11 cellular contexts compared by ENCODE assay signal in the genomic region with DNA sequence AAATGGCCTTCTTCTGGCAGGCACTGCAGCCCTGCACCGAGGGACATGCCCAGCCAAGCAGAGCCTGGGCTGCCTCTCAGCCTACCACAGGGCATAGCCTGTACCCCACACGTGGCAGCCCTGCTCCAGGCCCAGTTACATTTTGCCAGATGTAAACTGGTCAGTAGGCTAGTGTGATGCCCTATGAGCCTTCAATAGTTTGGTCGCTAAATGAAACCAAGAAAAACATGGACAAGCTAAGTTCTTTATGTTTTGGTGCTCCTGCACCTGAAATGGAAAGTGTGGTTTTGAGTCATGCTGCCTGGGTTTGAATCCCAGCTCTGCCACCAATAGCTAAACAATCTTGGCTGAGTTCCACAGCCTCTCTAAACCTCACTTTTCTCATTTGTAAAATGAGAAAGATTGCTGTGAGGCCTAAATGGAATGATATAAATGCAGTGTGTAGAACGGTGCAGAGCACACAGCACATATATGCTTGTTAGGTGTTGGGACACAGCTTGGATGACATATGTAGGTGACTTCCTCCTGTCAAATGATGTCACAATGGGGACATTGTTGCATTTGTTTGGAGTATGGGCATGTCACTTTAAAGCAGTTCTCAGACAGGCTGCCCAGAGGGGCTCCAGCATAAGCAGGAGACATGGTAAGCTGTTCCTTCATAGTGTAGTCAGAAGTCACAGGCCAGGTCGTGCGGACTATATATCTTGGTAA. TPM values are rescaled to one million over a fixed set of nuclear protein-coding genes. Genes with fewer than 3 reads are reported as not detected.
DNase-seq lines count a peak whose midpoint lies in the region; ATAC-seq and TF ChIP-seq lines count a peak whose summit lies in the region.
"Had no signal": no experiment of that assay in that cellular context is flagged by ENCODE, and none has a peak within 500 bp of the region (broad histone marks: within the 10 kb centered on the region; RNA-seq: fewer than 3 reads in every experiment).

No MANE protein-coding gene starts in this region.

- POLR2A ChIA-PET in activated CD4-positive, alpha-beta memory T cell treated with anti-CD3 and anti-CD28 coated beads for 36 hours (lab: Charles Lee) = interaction anchor here (1.3 kb wide), 1 partner anchor 24 kb away, joined by 3 read pairs; no protein-coding TSS in a partner anchor
- POLR2A ChIA-PET in activated CD4-positive, alpha-beta memory T cell treated with anti-CD3 and anti-CD28 coated beads, Interleukin-2, amount 10 ng/mL, durations not matched to agents 7 days and 5 days (lab: Charles Lee) = interaction anchor here (0.7 to 1.8 kb wide), 3 partner anchors 11 to 13 kb away, joined by 3 to 11 read pairs (median 3); no protein-coding TSS in a partner anchor
- POLR2A ChIA-PET in CD4-positive, alpha-beta T cell (lab: Charles Lee) = interaction anchor here (0.9 kb wide), 1 partner anchor 14 kb away, joined by 5 read pairs; no protein-coding TSS in a partner anchor

- DNase-seq in activated CD4-positive, alpha-beta memory T cell treated with anti-CD3 and anti-CD28 coated beads for 36 hours = peak; percentile 41
- no peak for DNase-seq in activated CD4-positive, alpha-beta memory T cell treated with anti-CD3 and anti-CD28 coated beads, Interleukin-2, amount 10 ng/mL, durations not matched to agents 7 days and 5 days
- DNase-seq in astrocyte of the hippocampus (ENCODE audit: low read depth, low spot score) (peak; percentile 83), suprapubic skin (ENCODE audit: low spot score in 2 of 2) (no peak), NCI-H1048 (lab: John Stamatoyannopoulos, UW) (no peak), NCI-H1417 treated with DMSO at 0.1 percent for 48 hours (lab: John Stamatoyannopoulos, UW) (no peak)
- DNase-seq in CD4-positive, alpha-beta T cell = no peak
- DNase-seq: immature natural killer cell, PC-9 had no signal

- peaks cover 41% of the 10 kb centered on the region for H3K4me1 Mint-ChIP-seq in activated CD4-positive, alpha-beta memory T cell treated with anti-CD3 and anti-CD28 coated beads for 36 hours (ENCODE audit: low read depth)
- peaks cover 20% of the 10 kb centered on the region for H3K4me1 Mint-ChIP-seq in activated CD4-positive, alpha-beta memory T cell treated with anti-CD3 and anti-CD28 coated beads, Interleukin-2, amount 10 ng/mL, durations not matched to agents 7 days and 5 days
- peaks cover 44% of the 10 kb centered on the region for H3K4me1 Mint-ChIP-seq in CD4-positive, alpha-beta T cell (ENCODE audit: low read depth)

- TF ChIP-seq POLR2A in suprapubic skin (IDR thresholded peaks at IDR 0.05) = no peak

- peaks cover 23% of the 10 kb centered on the region for H3K4me1 ChIP-seq in suprapubic skin

- no peak for TF ChIP-seq CTCF in suprapubic skin (IDR thresholded peaks at IDR 0.05)
- no peak for TF ChIP-seq CTCF in CD4-positive, alpha-beta T cell (IDR thresholded peaks at IDR 0.05)

- H3K9me3 Mint-ChIP-seq in activated CD4-positive, alpha-beta memory T cell treated with anti-CD3 and anti-CD28 coated beads for 36 hours = no peaks in the 10 kb centered on the region
- no peaks in the 10 kb centered on the region for H3K9me3 Mint-ChIP-seq in activated CD4-positive, alpha-beta memory T cell treated with anti-CD3 and anti-CD28 coated beads, Interleukin-2, amount 10 ng/mL, durations not matched to agents 7 days and 5 days
- H3K9me3 Mint-ChIP-seq in CD4-positive, alpha-beta T cell = no peaks in the 10 kb centered on the region
- H3K9me3 Mint-ChIP-seq: dendritic cell treated with granulocyte-macrophage colony-stimulating factor and Interleukin-4, amounts not matched to agents 40 ng/mL and 50 ng/mL, for 4 days; immature natural killer cell had no signal

- no peak overlapping the region for H3K4me3 ChIP-seq in suprapubic skin
- H3K4me3 ChIP-seq: PC-9 had no signal

- H3K9me3 ChIP-seq in suprapubic skin = no peaks in the 10 kb centered on the region
- H3K9me3 ChIP-seq in CD4-positive, alpha-beta T cell (ENCODE audit: control insufficient read depth, low read length) = no peaks in the 10 kb centered on the region

- no peak overlapping the region for H3K4me3 Mint-ChIP-seq in activated CD4-positive, alpha-beta memory T cell treated with anti-CD3 and anti-CD28 coated beads for 36 hours
- no peak overlapping the region for H3K4me3 Mint-ChIP-seq in activated CD4-positive, alpha-beta memory T cell treated with anti-CD3 and anti-CD28 coated beads, Interleukin-2, amount 10 ng/mL, durations not matched to agents 7 days and 5 days
- no peak overlapping the region for H3K4me3 Mint-ChIP-seq in CD4-positive, alpha-beta T cell
- H3K4me3 Mint-ChIP-seq: dendritic cell treated with granulocyte-macrophage colony-stimulating factor and Interleukin-4, amounts not matched to agents 40 ng/mL and 50 ng/mL, for 4 days; immature natural killer cell had no signal

- TF ChIP-seq EP300 in suprapubic skin (IDR thresholded peaks at IDR 0.05) = no peak

- H3K36me3 ChIP-seq in suprapubic skin = peaks cover 18% of the 10 kb centered on the region

- WGBS in suprapubic skin = 72% methylated on average over 6 of the region's 6 CpGs

- peak overlapping the region; percentile 27 for H3K27ac ChIP-seq in layer of hippocampus (ENCODE audit: low read depth, low read length)
- H3K27ac ChIP-seq in suprapubic skin = peak overlapping the region; percentile 80
- H3K27ac ChIP-seq in CD4-positive, alpha-beta T cell (ENCODE audit: low read depth, low read length) = no peak overlapping the region
- H3K27ac ChIP-seq: PC-9 had no signal

- H3K27ac Mint-ChIP-seq in activated CD4-positive, alpha-beta memory T cell treated with anti-CD3 and anti-CD28 coated beads for 36 hours = peak overlapping the region; percentile 6
- no peak overlapping the region for H3K27ac Mint-ChIP-seq in activated CD4-positive, alpha-beta memory T cell treated with anti-CD3 and anti-CD28 coated beads, Interleukin-2, amount 10 ng/mL, durations not matched to agents 7 days and 5 days
- H3K27ac Mint-ChIP-seq in CD4-positive, alpha-beta T cell = no peak overlapping the region

- CTCF ChIA-PET in activated CD4-positive, alpha-beta memory T cell treated with anti-CD3 and anti-CD28 coated beads for 36 hours (lab: Charles Lee) = interaction anchor here (0.9 to 4.4 kb wide), 7 partner anchors 10 to 121 kb away, joined by 3 to 19 read pairs (median 9); no protein-coding TSS in a partner anchor
- CTCF ChIA-PET in activated CD4-positive, alpha-beta memory T cell treated with anti-CD3 and anti-CD28 coated beads, Interleukin-2, amount 10 ng/mL, durations not matched to agents 7 days and 5 days (lab: Charles Lee) = interaction anchor here (1.5 to 1.8 kb wide), 3 partner anchors 10 to 65 kb away, joined by 4 to 7 read pairs (median 6); no protein-coding TSS in a partner anchor
- CTCF ChIA-PET in CD4-positive, alpha-beta T cell (lab: Charles Lee) = interaction anchor here (0.9 to 1.9 kb wide), 5 partner anchors 21 to 114 kb away, joined by 3 to 4 read pairs (median 3); no protein-coding TSS in a partner anchor

- peaks cover 34% of the 10 kb centered on the region for H3K36me3 Mint-ChIP-seq in activated CD4-positive, alpha-beta memory T cell treated with anti-CD3 and anti-CD28 coated beads for 36 hours
- H3K36me3 Mint-ChIP-seq in activated CD4-positive, alpha-beta memory T cell treated with anti-CD3 and anti-CD28 coated beads, Interleukin-2, amount 10 ng/mL, durations not matched to agents 7 days and 5 days (ENCODE audit: low read depth) = peaks cover 12% of the 10 kb centered on the region
- H3K36me3 Mint-ChIP-seq in CD4-positive, alpha-beta T cell (ENCODE audit: low read depth) = peaks cover 60% of the 10 kb centered on the region

- intact Hi-C loops in activated CD4-positive, alpha-beta memory T cell treated with anti-CD3 and anti-CD28 coated beads for 36 hours (cut with micrococcal nuclease) = loop anchor here (1.0 kb wide), 2 partner anchors 10 to 16 kb away; no protein-coding TSS in a partner anchor
- intact Hi-C loops in CD4-positive, alpha-beta T cell (cut with DNase I, micrococcal nuclease) = no loop called here

- H3K27me3 ChIP-seq in layer of hippocampus (ENCODE audit: control insufficient read depth, insufficient read depth, low read length) = no peaks in the 10 kb centered on the region
- H3K27me3 ChIP-seq in suprapubic skin = no peaks in the 10 kb centered on the region
- no peaks in the 10 kb centered on the region for H3K27me3 ChIP-seq in CD4-positive, alpha-beta T cell (ENCODE audit: control insufficient read depth, insufficient read depth, low read length)

- no peaks in the 10 kb centered on the region for H3K27me3 Mint-ChIP-seq in activated CD4-positive, alpha-beta memory T cell treated with anti-CD3 and anti-CD28 coated beads for 36 hours
- H3K27me3 Mint-ChIP-seq in activated CD4-positive, alpha-beta memory T cell treated with anti-CD3 and anti-CD28 coated beads, Interleukin-2, amount 10 ng/mL, durations not matched to agents 7 days and 5 days = no peaks in the 10 kb centered on the region
- no peaks in the 10 kb centered on the region for H3K27me3 Mint-ChIP-seq in CD4-positive, alpha-beta T cell
- H3K27me3 Mint-ChIP-seq: dendritic cell treated with granulocyte-macrophage colony-stimulating factor and Interleukin-4, amounts not matched to agents 40 ng/mL and 50 ng/mL, for 4 days had no signal

- no peak for ATAC-seq in CD4-positive, alpha-beta T cell (ENCODE audit: poor library complexity)

RNA-seq across cellular contexts. Expression of a gene that starts 57.4 kb away (rescaled TPM):
- total RNA-seq in activated CD4-positive, alpha-beta memory T cell treated with anti-CD3 and anti-CD28 coated beads for 36 hours = 10 to 100 TPM; 64.7 to 66.4 TPM
- 10 to 100 TPM; 36.0 to 39.6 TPM for total RNA-seq in activated CD4-positive, alpha-beta memory T cell treated with anti-CD3 and anti-CD28 coated beads, Interleukin-2, amount 10 ng/mL, durations not matched to agents 7 days and 5 days
- total RNA-seq in suprapubic skin = 100 to 1,000 TPM in 1 of 4 donors, 10 to 100 TPM in 3; 65.8 to 101 (median 85.9) TPM
- 10 to 100 TPM; 21.8 to 22.0 TPM for total RNA-seq in CD4-positive, alpha-beta T cell

Comparison
In these comparisons a context has a peak if more than half of its experiments do, and no peak if none do; other contexts are left out.
1. DNase-seq: peak in activated CD4-positive, alpha-beta memory T cell treated with anti-CD3 and anti-CD28 coated beads for 36 hours (single experiment) and astrocyte of the hippocampus (single experiment); none in activated CD4-positive, alpha-beta memory T cell treated with anti-CD3 and anti-CD28 coated beads, Interleukin-2, amount 10 ng/mL, durations not matched to agents 7 days and 5 days (single experiment), suprapubic skin (0 of 2), NCI-H1048 (single experiment), CD4-positive, alpha-beta T cell (0 of 10) and NCI-H1417 treated with DMSO at 0.1 percent for 48 hours (single experiment).